In the genomic region with DNA sequence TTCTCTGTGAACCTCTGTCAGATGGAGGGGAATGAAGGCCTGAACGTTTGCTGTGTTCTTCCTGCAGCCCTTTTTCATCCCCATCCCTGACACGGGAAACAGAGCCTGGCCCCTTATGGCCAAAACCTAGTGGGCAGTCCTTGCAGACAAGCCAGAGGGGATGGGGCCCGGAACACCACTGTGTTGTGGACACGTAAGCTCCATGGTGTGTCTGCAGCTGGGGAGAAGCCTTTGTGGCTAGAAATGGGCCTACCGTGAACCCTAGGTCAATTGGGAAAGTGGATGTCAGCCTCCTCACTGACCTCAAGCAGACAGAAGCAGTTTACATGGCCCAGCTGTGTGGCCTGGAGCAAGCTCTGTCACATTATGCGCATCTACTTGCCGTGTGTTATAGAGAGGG, we compare ENCODE assay signal across 25 cellular contexts. TPM values are rescaled to one million over a fixed set of nuclear protein-coding genes. Genes with fewer than 3 reads are reported as not detected.
DNase-seq lines count a peak whose midpoint lies in the region; ATAC-seq, FAIRE-seq and TF ChIP-seq lines count a peak whose summit lies in the region.
"Had no signal": no experiment of that assay in that cellular context is flagged by ENCODE, and none has a peak within 500 bp of the region (broad histone marks: within the 10 kb centered on the region; RNA-seq: fewer than 3 reads in every experiment).

No MANE protein-coding gene starts in this region.

- no peak for TF ChIP-seq CTCF in heart left ventricle (IDR thresholded peaks at IDR 0.05)
- no peak for TF ChIP-seq CTCF in K562 (IDR thresholded peaks at IDR 0.05 in 2 of 3, conservative IDR thresholded peaks at IDR 0.05 in 1 of 3; ENCODE audit: insufficient read depth in 2 of 3, low read depth in 1 of 3, low read length in 3 of 3)
- no peak for TF ChIP-seq CTCF in osteoblast (IDR thresholded peaks at IDR 0.05; ENCODE audit: extremely low read depth, low read depth, low read length)

- no peak for TF ChIP-seq RAD21 in K562 (CRISPR knock-in tag; conservative IDR thresholded peaks at IDR 0.05 in 1 of 2, IDR thresholded peaks at IDR 0.05 in 1 of 2)

- TF ChIP-seq POLR2A in heart left ventricle (IDR thresholded peaks at IDR 0.05) (no peak), K562 (conservative IDR thresholded peaks at IDR 0.05) (no peak; the same call in 1 of the 2 replicates)

- no peak overlapping the region for H3K9ac ChIP-seq in K562 (ENCODE audit: insufficient read depth in 1 of 2, low read depth in 2 of 2, low read length in 2 of 2)

- no peaks in the 10 kb centered on the region for H3K9me1 ChIP-seq in K562 (ENCODE audit: control insufficient read depth, insufficient read depth, low read length)

- H3K9me3 ChIP-seq in heart left ventricle (no peaks in the 10 kb centered on the region), K562 (replicated peaks; ENCODE audit: control insufficient read depth, insufficient read depth, low read depth, low read length) (no peaks in the 10 kb centered on the region), osteoblast (ENCODE audit: low read depth, low read length) (no peaks in the 10 kb centered on the region)
- H3K9me3 ChIP-seq: Peyer's patch, SJCRH30 had no signal

- no peak for TF ChIP-seq EP300 in K562 (IDR thresholded peaks at IDR 0.05; ENCODE audit: low read length)

- H3K79me2 ChIP-seq in K562 (ENCODE audit: control insufficient read depth, insufficient read depth, low read length) (no peaks in the 10 kb centered on the region), osteoblast (ENCODE audit: insufficient read depth, low read length) (no peaks in the 10 kb centered on the region)

- BruUV-seq in K562 (replicated peaks; lab: Mats Ljungman, UMichigan): no TSS peak

- H3K9me3 Mint-ChIP-seq in immature natural killer cell: no peaks in the 10 kb centered on the region

- no peak for FAIRE-seq in K562 (lab: Jason Lieb, UNC)

- no peaks in the 10 kb centered on the region for H3K4me1 ChIP-seq in heart left ventricle
- H3K4me1 ChIP-seq in K562 (replicated peaks in 1 of 2; ENCODE audit: control insufficient read depth in 2 of 2, insufficient read depth in 2 of 2, low read length in 2 of 2): no peaks in the 10 kb centered on the region
- H3K4me1 ChIP-seq in osteoblast (ENCODE audit: insufficient read depth, low read length): no peaks in the 10 kb centered on the region
- H3K4me1 ChIP-seq: Peyer's patch, SJCRH30 had no signal

- H3K36me3 Mint-ChIP-seq in immature natural killer cell: peaks cover 11 to 21% (median 18%) of the 10 kb centered on the region in 3 donors

- H4K20me1 ChIP-seq in K562 (replicated peaks; ENCODE audit: control insufficient read depth, insufficient read depth, low read length) (peaks cover 7% of the 10 kb centered on the region; the same call in 1 of the 2 replicates), osteoblast (ENCODE audit: insufficient read depth, low read length) (no peaks in the 10 kb centered on the region)

- in situ Hi-C loops in K562 (cut with MboI): no loop called here

- H3K27ac Mint-ChIP-seq in immature natural killer cell: no peak overlapping the region

- H3K27ac ChIP-seq in heart left ventricle: peak overlapping the region in 1 of 12 donors; percentile 9
- no peak overlapping the region for H3K27ac ChIP-seq in K562 (ENCODE audit: extremely low read depth, low read depth, low read length)
- H3K27ac ChIP-seq in osteoblast (ENCODE audit: low read depth, low read length): no peak overlapping the region
- H3K27ac ChIP-seq: Peyer's patch, SJCRH30 had no signal

- CTCF ChIA-PET in K562 (lab: Yijun Ruan, JAX; ENCODE audit: low intra/inter-chr PET ratio): interaction anchor here (0.6 kb wide), 1 partner anchor 883 kb away, joined by 3 read pairs; no protein-coding TSS in a partner anchor

- no peak overlapping the region for H3K4me3 Mint-ChIP-seq in immature natural killer cell

- POLR2A ChIA-PET in K562 (lab: Yijun Ruan, JAX): interaction anchor here (0.7 to 2.6 kb wide), 6 partner anchors 9 to 38 kb away, joined by 3 to 10 read pairs (median 4); a partner anchor contains a TSS

- H3K27me3 ChIP-seq in heart left ventricle: no peaks in the 10 kb centered on the region
- peaks cover 0 to 13% of the 10 kb centered on the region in 2 experiments; a peak in 2 of 5 replicates for H3K27me3 ChIP-seq in K562 (ENCODE audit: control insufficient read depth in 2 of 2, insufficient read depth in 2 of 2, low read length in 2 of 2)
- no peaks in the 10 kb centered on the region for H3K27me3 ChIP-seq in osteoblast (ENCODE audit: insufficient read depth, low read length)
- H3K27me3 ChIP-seq: Peyer's patch, SJCRH30 had no signal

- H3K4me2 ChIP-seq in K562 (ENCODE audit: insufficient read depth, low read length) (no peak overlapping the region), osteoblast (ENCODE audit: insufficient read depth, low read length) (no peak overlapping the region)

- 72 to 78% (median 74%) methylated on average over 7 of the region's 7 CpGs for WGBS in heart left ventricle, 4 donors
- 58% methylated on average over 7 of the region's 7 CpGs for WGBS in K562 (ENCODE audit: insufficient coverage, low coverage, missing lambda C conversion rate)

- intact Hi-C loops in heart left ventricle (cut with DNase I): no loop called here
- intact Hi-C loops in Right ventricle myocardium superior (cut with DNase I): no loop called here
- intact Hi-C loops in K562 (cut with micrococcal nuclease): no loop called here

- H3K4me1 Mint-ChIP-seq in immature natural killer cell: no peaks in the 10 kb centered on the region

- no peaks in the 10 kb centered on the region for H3K27me3 Mint-ChIP-seq in immature natural killer cell (ENCODE audit: low read depth in 3 of 3)

- H3K36me3 ChIP-seq in heart left ventricle (peaks cover 0 to 58% (median 47%) of the 10 kb centered on the region in 9 donors), K562 (ENCODE audit: control insufficient read depth, insufficient read depth, low read length) (peaks cover 48% of the 10 kb centered on the region), osteoblast (ENCODE audit: insufficient read depth, low read length) (peaks cover 38% of the 10 kb centered on the region)

- peak in 3 of 4 donors; percentile 21 to 38 (median 38) for ATAC-seq in heart left ventricle
- no peak for ATAC-seq in Right ventricle myocardium superior (ENCODE audit: poor library complexity)
- peak; percentile 10 for ATAC-seq in K562
- ATAC-seq in GM21423 (IDR thresholded peaks at IDR 0.05; ENCODE audit: unreplicated experiment): no peak
- ATAC-seq: SK-N-SH treated with all-trans-retinoic acid at 6 μM for 48 hours had no signal

- H2AFZ ChIP-seq in K562 (ENCODE audit: low read depth, low read length) (no peak overlapping the region), osteoblast (ENCODE audit: low read length) (no peak overlapping the region)

- DNase-seq in heart left ventricle (peak in 1 of 5 donors; percentile 18), Right ventricle myocardium superior (no peak), ELF-1 (ENCODE audit: low read depth, low spot score) (peak; percentile 35), K562 (ENCODE audit: extremely low read depth in 1 of 4, low spot score in 3 of 4) (no peak), osteoblast (ENCODE audit: insufficient read length, low spot score, missing footprints) (peak; percentile 47), immature natural killer cell (no peak)
- DNase-seq in activated CD4-positive, alpha-beta T cell treated with anti-CD3 and anti-CD28 coated beads for 4 hours: no peak
- DNase-seq: 8988T; DMS153; DND-41; KBM-7; MV-4-11; NCI-H1105; NCI-H1436 treated with DMSO at 0.1 percent for 48 hours; NCI-H1930; NCI-H446 treated with DMSO at 0.1 percent for 48 hours; NCI-H526; NCI-H82; NK-92 treated with Interleukin-12 subunit alpha and Interleukin-12 subunit beta, amount 100 ng/mL, for 24 hours; Peyer's patch; SJCRH30 had no signal

- no peak overlapping the region for H3K4me3 ChIP-seq in heart left ventricle
- no peak overlapping the region for H3K4me3 ChIP-seq in K562
- no peak overlapping the region for H3K4me3 ChIP-seq in osteoblast (ENCODE audit: insufficient read depth, low read length)
- H3K4me3 ChIP-seq: Peyer's patch, SJCRH30 had no signal

RNA-seq across cellular contexts. Expression of a gene that starts 20.9 kb away (rescaled TPM):
- total RNA-seq in heart left ventricle (1 to 10 TPM; 4.5 to 7.7 (median 5.3) TPM), Right ventricle myocardium superior (4.0 TPM), K562 (2014; rRNA removed) (8.5 and 11.8 TPM in 2 replicates), K562 (2014; rRNA removed; fragmentation: Illumina TruSeq; extraction: Trizol) (7.0 and 7.6 TPM in 2 replicates), K562 (2015; rRNA removed; fragmentation: Illumina TruSeq; extraction: Trizol) (7.9 and 8.1 TPM in 2 replicates), K562 (2021) (10.6 and 11.6 TPM in 2 replicates), osteoblast (6.2 and 7.4 TPM in 2 replicates)
- polyA plus RNA-seq in heart left ventricle (1 to 10 TPM; 1.7 to 4.5 TPM), K562 (2011; rRNA removed) (6.7 and 11.4 TPM in 2 replicates), K562 (2014; fragmentation: Illumina TruSeq; extraction: Trizol) (12.4 and 12.8 TPM in 2 replicates), K562 (2014; fragmentation: Nextera tagmentation; extraction: Ambion mirVana) (10 to 100 TPM in 1 of 2 experiments, 1 to 10 TPM in 1; 6.3 to 11.4 TPM), K562 (2014; rRNA removed) (7.3 and 7.6 TPM in 2 replicates), immature natural killer cell (1 to 10 TPM in 2 of 3 donors, under 1 TPM in 1; 0.89 to 4.0 (median 3.3) TPM)
- total RNA-seq in K562 (2011; cell fraction: chromatin; rRNA removed; ENCODE audit: low replicate concordance): 5.5 and 11.9 TPM in 2 replicates
- total RNA-seq in K562 (2011; cell fraction: nucleolus; rRNA removed): 11.8 and 16.0 TPM in 2 replicates
- total RNA-seq in K562 (2011; cell fraction: nucleoplasm; rRNA removed): 9.7 and 11.1 TPM in 2 replicates
- 13.4 and 13.5 TPM in 2 replicates for polyA plus RNA-seq in K562 (2011; cell fraction: cytosol; rRNA removed)
- polyA plus RNA-seq in K562 (2011; cell fraction: nucleus; rRNA removed): 5.1 and 5.9 TPM in 2 replicates
- 9.6 and 9.8 TPM in 2 replicates for polyA plus RNA-seq in K562 (2012)
- polyA minus RNA-seq in K562 (2011; rRNA and poly(A)+ RNA removed): 11.0 and 13.8 TPM in 2 replicates
- 5.7 and 7.2 TPM in 2 replicates for polyA minus RNA-seq in K562 (2011; cell fraction: cytosol; rRNA and poly(A)+ RNA removed)
- polyA minus RNA-seq in K562 (2011; cell fraction: nucleus; rRNA and poly(A)+ RNA removed): 5.8 and 10.2 TPM in 2 replicates

RNA-seq across cellular contexts. Expression of a gene that starts 27.8 kb away (rescaled TPM):
- total RNA-seq in heart left ventricle: 10 to 100 TPM in 8 of 9 donors, 1 to 10 TPM in 1; 9.5 to 24.0 (median 15.2) TPM
- polyA plus RNA-seq in heart left ventricle: 10 to 100 TPM in 1 of 2 donors, 1 to 10 TPM in 1; 9.9 to 24.1 TPM
- 14.8 TPM for total RNA-seq in Right ventricle myocardium superior
- total RNA-seq in K562 (2011; cell fraction: chromatin; rRNA removed; ENCODE audit: low replicate concordance): 47.2 and 56.1 TPM in 2 replicates
- 26.2 and 29.2 TPM in 2 replicates for total RNA-seq in K562 (2011; cell fraction: nucleolus; rRNA removed)
- 46.0 and 51.2 TPM in 2 replicates for total RNA-seq in K562 (2011; cell fraction: nucleoplasm; rRNA removed)
- 36.3 and 41.1 TPM in 2 replicates for total RNA-seq in K562 (2014; rRNA removed)
- 66.7 and 68.3 TPM in 2 replicates for total RNA-seq in K562 (2014; rRNA removed; fragmentation: Illumina TruSeq; extraction: Trizol)
- total RNA-seq in K562 (2015; rRNA removed; fragmentation: Illumina TruSeq; extraction: Trizol): 66.3 and 76.3 TPM in 2 replicates
- 42.6 and 42.8 TPM in 2 replicates for total RNA-seq in K562 (2021)
- 47.8 and 54.1 TPM in 2 replicates for polyA plus RNA-seq in K562 (2011; rRNA removed)
- 36.0 and 44.3 TPM in 2 replicates for polyA plus RNA-seq in K562 (2011; cell fraction: cytosol; rRNA removed)
- polyA plus RNA-seq in K562 (2011; cell fraction: nucleus; rRNA removed): 28.6 and 31.9 TPM in 2 replicates
- 23.3 and 38.7 TPM in 2 replicates for polyA plus RNA-seq in K562 (2012)
- 52.4 and 69.9 TPM in 2 replicates for polyA plus RNA-seq in K562 (2014; fragmentation: Illumina TruSeq; extraction: Trizol)
- 100 to 1,000 TPM in 1 of 2 experiments, 10 to 100 TPM in 1; 46.1 to 111 TPM for polyA plus RNA-seq in K562 (2014; fragmentation: Nextera tagmentation; extraction: Ambion mirVana)
- 41.5 and 45.3 TPM in 2 replicates for polyA plus RNA-seq in K562 (2014; rRNA removed)
- polyA minus RNA-seq in K562 (2011; rRNA and poly(A)+ RNA removed): 41.2 and 45.3 TPM in 2 replicates
- 15.5 and 18.8 TPM in 2 replicates for polyA minus RNA-seq in K562 (2011; cell fraction: cytosol; rRNA and poly(A)+ RNA removed)
- polyA minus RNA-seq in K562 (2011; cell fraction: nucleus; rRNA and poly(A)+ RNA removed): 25.7 and 43.5 TPM in 2 replicates
- total RNA-seq in osteoblast: 19.7 and 27.9 TPM in 2 replicates
- 10 to 100 TPM; 14.3 to 22.6 (median 20.7) TPM for polyA plus RNA-seq in immature natural killer cell

RNA-seq across cellular contexts. Expression of a gene that starts 57.7 kb away (rescaled TPM):
- total RNA-seq in heart left ventricle: 1 to 10 TPM in 1 of 9 donors, under 1 TPM in 6, not detected in 2; 0.12 to 2.5 (median 0.29) TPM
- polyA plus RNA-seq in heart left ventricle: under 1 TPM; 0.06 to 0.19 TPM
- total RNA-seq in Right ventricle myocardium superior: not detected
- total RNA-seq in K562 (2011; cell fraction: chromatin; rRNA removed; ENCODE audit: low replicate concordance): not detected in 2 replicates
- total RNA-seq in K562 (2011; cell fraction: nucleolus; rRNA removed): not detected in 2 replicates
- total RNA-seq in K562 (2011; cell fraction: nucleoplasm; rRNA removed): not detected in 2 replicates
- not detected in 2 replicates for total RNA-seq in K562 (2014; rRNA removed)
- not detected in 2 replicates for total RNA-seq in K562 (2014; rRNA removed; fragmentation: Illumina TruSeq; extraction: Trizol)
- total RNA-seq in K562 (2015; rRNA removed; fragmentation: Illumina TruSeq; extraction: Trizol): not detected in 2 replicates
- total RNA-seq in K562 (2021): not detected in 2 replicates
- polyA plus RNA-seq in K562 (2011; rRNA removed): 0.03 TPM in 1 of 2 replicates, not detected in the other
- polyA plus RNA-seq in K562 (2011; cell fraction: cytosol; rRNA removed): 0.03 TPM in 2 replicates
- polyA plus RNA-seq in K562 (2011; cell fraction: nucleus; rRNA removed): 0.07 TPM in 1 of 2 replicates, not detected in the other
- 0.09 and 0.14 TPM in 2 replicates for polyA plus RNA-seq in K562 (2012)
- not detected in 2 replicates for polyA plus RNA-seq in K562 (2014; fragmentation: Illumina TruSeq; extraction: Trizol)
- polyA plus RNA-seq in K562 (2014; fragmentation: Nextera tagmentation; extraction: Ambion mirVana): under 1 TPM in 1 of 2 experiments, not detected in 1; 0.07 TPM
- 0.23 TPM in 1 of 2 replicates, not detected in the other for polyA plus RNA-seq in K562 (2014; rRNA removed)
- polyA minus RNA-seq in K562 (2011; rRNA and poly(A)+ RNA removed): not detected in 2 replicates
- polyA minus RNA-seq in K562 (2011; cell fraction: cytosol; rRNA and poly(A)+ RNA removed): not detected in 2 replicates
- not detected in 2 replicates for polyA minus RNA-seq in K562 (2011; cell fraction: nucleus; rRNA and poly(A)+ RNA removed)
- total RNA-seq in osteoblast: not detected in 2 replicates
- 10 to 100 TPM in 1 of 3 donors, 1 to 10 TPM in 2; 5.2 to 13.7 (median 5.6) TPM for polyA plus RNA-seq in immature natural killer cell
- total RNA-seq: LHCN-M2, SJCRH30 had no signal
- polyA plus RNA-seq: BJ had no signal

Comparison
In these comparisons a context has a peak if more than half of its experiments do, and no peak if none do; other contexts are left out.
1. ATAC-seq: peak in heart left ventricle (3 of 4) and K562 (single experiment); none in Right ventricle myocardium superior (single experiment) and GM21423 (single experiment).
2. DNase-seq: peak in ELF-1 (single experiment) and osteoblast (single experiment); none in Right ventricle myocardium superior (single experiment), K562 (0 of 4), activated CD4-positive, alpha-beta T cell treated with anti-CD3 and anti-CD28 coated beads for 4 hours (0 of 2) and immature natural killer cell (0 of 3).